In genomic region chr4:181957088-181957487, GRCh38 we compare ENCODE assay signal across 12 cellular contexts.
A peak's percentile ranks its signal among the peaks of the same experiment; 100 is the strongest.
DNase-seq lines count a peak whose midpoint lies in the region; ATAC-seq and TF ChIP-seq lines count a peak whose summit lies in the region.
"Had no signal": no experiment of that assay in that cellular context is flagged by ENCODE, and none has a peak within 500 bp of the region (broad histone marks: within the 10 kb centered on the region; RNA-seq: fewer than 3 reads in every experiment).

No MANE protein-coding gene starts in this region.

- DNase-seq in EH (ENCODE audit: low read depth) (peak; percentile 98), RWPE2 (ENCODE audit: low spot score) (no peak), fibroblast of mammary gland (ENCODE audit: low read depth) (peak; percentile 82), trophoblast cell (peak; percentile 15 to 57)
- no peak for DNase-seq in stimulated activated CD4-positive, alpha-beta T cell treated with anti-CD3 and anti-CD28 coated beads, Interleukin-2, amount 100 ng/mL, for 24 hours
- DNase-seq in stimulated activated CD4-positive, alpha-beta T cell treated with anti-CD3 and anti-CD28 coated beads, Interleukin-4, amount 100 ng/mL, for 4 hours: no peak
- DNase-seq: activated CD4-positive, alpha-beta memory T cell treated with anti-CD3 and anti-CD28 coated beads for 36 hours; activated naive CD8-positive, alpha-beta T cell treated with anti-CD3 and anti-CD28 coated beads, Interleukin-2, amount 10 ng/mL, durations not matched to agents 7 days and 5 days; left colon had no signal

- no peak overlapping the region for H4K12ac ChIP-seq in trophoblast cell (ENCODE audit: low read depth, low read length)

- H3K27me3 ChIP-seq in RWPE2 (ENCODE audit: insufficient read depth, poor library complexity, severe bottlenecking): no peaks in the 10 kb centered on the region
- H3K27me3 ChIP-seq in trophoblast cell (ENCODE audit: insufficient read depth, low read length): no peaks in the 10 kb centered on the region

- no peak overlapping the region for H2AK5ac ChIP-seq in trophoblast cell (ENCODE audit: low read length)

- no peaks in the 10 kb centered on the region for H3K4me1 Mint-ChIP-seq in stimulated activated memory B cell treated with anti-CD40 and anti-IgM and Interleukin-4, amounts not matched to agents 10 μg/mL and 1 μg/mL and 100 μg/mL, for 72 hours
- H3K4me1 Mint-ChIP-seq: activated naive CD8-positive, alpha-beta T cell treated with anti-CD3 and anti-CD28 coated beads, Interleukin-2, amount 10 ng/mL, durations not matched to agents 7 days and 5 days; IgD-negative memory B cell had no signal

- H3K14ac ChIP-seq in trophoblast cell (ENCODE audit: low read length): no peak overlapping the region

- TF ChIP-seq CTCF in RWPE2 (IDR thresholded peaks at IDR 0.05; ENCODE audit: poor library complexity, severe bottlenecking) (no peak), fibroblast of mammary gland (conservative IDR thresholded peaks at IDR 0.05; ENCODE audit: control insufficient read depth, insufficient read depth, low read depth, low read length) (no peak)

- no peak overlapping the region for H3K4me2 ChIP-seq in trophoblast cell (ENCODE audit: low read length)

- no peak overlapping the region for H2BK120ac ChIP-seq in trophoblast cell (ENCODE audit: insufficient read depth, low read length, poor library complexity)

- H3K9me3 ChIP-seq in RWPE2 (ENCODE audit: severe bottlenecking) (no peaks in the 10 kb centered on the region), trophoblast cell (ENCODE audit: insufficient read depth, low read depth, low read length) (no peaks in the 10 kb centered on the region)

- no peak overlapping the region for H4K91ac ChIP-seq in trophoblast cell (ENCODE audit: low read depth, low read length)

- no peaks in the 10 kb centered on the region for H3K79me1 ChIP-seq in trophoblast cell (ENCODE audit: low read length)

- no peaks in the 10 kb centered on the region for H3K79me2 ChIP-seq in trophoblast cell (ENCODE audit: control insufficient read depth, insufficient read depth, low read length, poor library complexity)

- no peak overlapping the region for H3K4me3 Mint-ChIP-seq in stimulated activated memory B cell treated with anti-CD40 and anti-IgM and Interleukin-4, amounts not matched to agents 10 μg/mL and 1 μg/mL and 100 μg/mL, for 72 hours
- H3K4me3 Mint-ChIP-seq: activated CD4-positive, alpha-beta memory T cell treated with anti-CD3 and anti-CD28 coated beads for 36 hours; activated naive CD8-positive, alpha-beta T cell treated with anti-CD3 and anti-CD28 coated beads, Interleukin-2, amount 10 ng/mL, durations not matched to agents 7 days and 5 days; IgD-negative memory B cell had no signal

- H3K36me3 Mint-ChIP-seq in stimulated activated memory B cell treated with anti-CD40 and anti-IgM and Interleukin-4, amounts not matched to agents 10 μg/mL and 1 μg/mL and 100 μg/mL, for 72 hours: no peaks in the 10 kb centered on the region
- H3K36me3 Mint-ChIP-seq: activated CD4-positive, alpha-beta memory T cell treated with anti-CD3 and anti-CD28 coated beads for 36 hours; activated naive CD8-positive, alpha-beta T cell treated with anti-CD3 and anti-CD28 coated beads, Interleukin-2, amount 10 ng/mL, durations not matched to agents 7 days and 5 days; IgD-negative memory B cell had no signal

- H3K18ac ChIP-seq in trophoblast cell (ENCODE audit: low read length): no peak overlapping the region

- ATAC-seq in RWPE2 (ENCODE audit: low read depth): peak; percentile 64
- no peak for ATAC-seq in GM18868 (IDR thresholded peaks at IDR 0.05; ENCODE audit: unreplicated experiment)
- ATAC-seq in stimulated activated memory B cell treated with anti-CD40 and anti-IgM and Interleukin-4, amounts not matched to agents 10 μg/mL and 1 μg/mL and 100 μg/mL, for 72 hours: no peak
- ATAC-seq: left colon had no signal

- H3K27ac ChIP-seq in RWPE2 (ENCODE audit: poor library complexity, severe bottlenecking) (peak overlapping the region; percentile 52), trophoblast cell (ENCODE audit: low read depth, low read length) (no peak overlapping the region)

- H2BK12ac ChIP-seq in trophoblast cell (ENCODE audit: low read length): no peak overlapping the region

- H3K9me3 Mint-ChIP-seq in stimulated activated memory B cell treated with anti-CD40 and anti-IgM and Interleukin-4, amounts not matched to agents 10 μg/mL and 1 μg/mL and 100 μg/mL, for 72 hours: no peaks in the 10 kb centered on the region
- H3K9me3 Mint-ChIP-seq: activated CD4-positive, alpha-beta memory T cell treated with anti-CD3 and anti-CD28 coated beads for 36 hours; activated naive CD8-positive, alpha-beta T cell treated with anti-CD3 and anti-CD28 coated beads, Interleukin-2, amount 10 ng/mL, durations not matched to agents 7 days and 5 days had no signal

- H3K36me3 ChIP-seq in RWPE2 (ENCODE audit: low read depth) (no peaks in the 10 kb centered on the region), trophoblast cell (ENCODE audit: control insufficient read depth in 1 of 2, insufficient read depth in 2 of 2, low read length in 2 of 2) (no peaks in the 10 kb centered on the region)

- H4K8ac ChIP-seq in trophoblast cell (ENCODE audit: low read depth, low read length): no peak overlapping the region

- H3K9ac ChIP-seq in trophoblast cell (ENCODE audit: low read length): no peak overlapping the region

- no CpG with 5 or more reads among the region's 8 CpGs for whole genome bisulfite sequencing in trophoblast cell (ENCODE audit: extremely low coverage, insufficient coverage, insufficient read length)

- no peaks in the 10 kb centered on the region for H3K27me3 Mint-ChIP-seq in stimulated activated memory B cell treated with anti-CD40 and anti-IgM and Interleukin-4, amounts not matched to agents 10 μg/mL and 1 μg/mL and 100 μg/mL, for 72 hours
- H3K27me3 Mint-ChIP-seq: activated CD4-positive, alpha-beta memory T cell treated with anti-CD3 and anti-CD28 coated beads for 36 hours; activated naive CD8-positive, alpha-beta T cell treated with anti-CD3 and anti-CD28 coated beads, Interleukin-2, amount 10 ng/mL, durations not matched to agents 7 days and 5 days had no signal

- H3K4ac ChIP-seq in trophoblast cell (ENCODE audit: low read depth, low read length): no peak overlapping the region

- H2AFZ ChIP-seq in trophoblast cell (ENCODE audit: insufficient read depth, low read length, poor library complexity): no peak overlapping the region

- H3K4me3 ChIP-seq in RWPE2 (ENCODE audit: severe bottlenecking) (no peak overlapping the region), fibroblast of mammary gland (ENCODE audit: control insufficient read depth, low read depth, low read length) (no peak overlapping the region), trophoblast cell (ENCODE audit: low read depth, low read length) (no peak overlapping the region)

- H3K23ac ChIP-seq in trophoblast cell (ENCODE audit: low read length): no peak overlapping the region

- H3K4me1 ChIP-seq in RWPE2 (ENCODE audit: insufficient read depth, poor library complexity, severe bottlenecking) (peaks cover 35% of the 10 kb centered on the region), trophoblast cell (ENCODE audit: control insufficient read depth in 1 of 2, insufficient read depth in 2 of 2, low read length in 2 of 2) (no peaks in the 10 kb centered on the region)

- H3K27ac Mint-ChIP-seq in stimulated activated memory B cell treated with anti-CD40 and anti-IgM and Interleukin-4, amounts not matched to agents 10 μg/mL and 1 μg/mL and 100 μg/mL, for 72 hours: no peak overlapping the region
- H3K27ac Mint-ChIP-seq: activated CD4-positive, alpha-beta memory T cell treated with anti-CD3 and anti-CD28 coated beads for 36 hours; activated naive CD8-positive, alpha-beta T cell treated with anti-CD3 and anti-CD28 coated beads, Interleukin-2, amount 10 ng/mL, durations not matched to agents 7 days and 5 days; IgD-negative memory B cell had no signal

- no peak overlapping the region for H2BK5ac ChIP-seq in trophoblast cell (ENCODE audit: low read depth, low read length, poor library complexity)

Comparison
In these comparisons a context has a peak if more than half of its experiments do, and no peak if none do; other contexts are left out.
1. DNase-seq: peak in EH (single experiment), fibroblast of mammary gland (single experiment) and trophoblast cell (2 of 2); none in RWPE2 (single experiment), stimulated activated CD4-positive, alpha-beta T cell treated with anti-CD3 and anti-CD28 coated beads, Interleukin-2, amount 100 ng/mL, for 24 hours (0 of 2) and stimulated activated CD4-positive, alpha-beta T cell treated with anti-CD3 and anti-CD28 coated beads, Interleukin-4, amount 100 ng/mL, for 4 hours (0 of 2).